ENCODE assay signal across 17 cellular contexts in genomic region chr11:14114786-14115185, GRCh38.
A peak's percentile ranks its signal among the peaks of the same experiment; 100 is the strongest.
DNase-seq lines count a peak whose midpoint lies in the region; ATAC-seq and TF ChIP-seq lines count a peak whose summit lies in the region.
"Had no signal": no experiment of that assay in that cellular context is flagged by ENCODE, and none has a peak within 500 bp of the region (broad histone marks: within the 10 kb centered on the region; RNA-seq: fewer than 3 reads in every experiment).

No MANE protein-coding gene starts in this region.

- H3K4me3 Mint-ChIP-seq in nephron, result no peak overlapping the region
- no peak overlapping the region for H3K4me3 Mint-ChIP-seq in CD8-positive, alpha-beta memory T cell
- H3K4me3 Mint-ChIP-seq: CD14-positive monocyte; CD4-positive, alpha-beta memory T cell; GM23338 had no signal

- DNase-seq in Right ventricle myocardium superior (no peak), left cardiac atrium (no peak), heart right ventricle (no peak), dermis blood vessel endothelial cell (no peak)
- DNase-seq in CD8-positive, alpha-beta memory T cell, result no peak
- DNase-seq: 8988T; Calu3; CD4-positive, alpha-beta memory T cell; DMS79 treated with DMSO at 0.1 percent for 48 hours; GF-D8; HCEC 1CT had no signal

- TF ChIP-seq CTCF in heart right ventricle (IDR thresholded peaks at IDR 0.05) (no peak), nephron (IDR thresholded peaks at IDR 0.05; ENCODE audit: unreplicated experiment in 3 of 3) (no peak)

- peaks cover 12% of the 10 kb centered on the region for H3K36me3 Mint-ChIP-seq in nephron (ENCODE audit: low read depth)
- peaks cover 0 to 11% (median 0%) of the 10 kb centered on the region in 3 donors for H3K36me3 Mint-ChIP-seq in CD8-positive, alpha-beta memory T cell
- H3K36me3 Mint-ChIP-seq: CD14-positive monocyte had no signal

- peak overlapping the region in 2 of 10 donors; percentile 20 to 33 for H3K27ac ChIP-seq in heart right ventricle
- H3K27ac ChIP-seq in CD8-positive, alpha-beta memory T cell (ENCODE audit: low read depth, low read length), result no peak overlapping the region
- H3K27ac ChIP-seq: BLaER1, HL-60 had no signal

- POLR2A ChIA-PET in CD8-positive, alpha-beta memory T cell (lab: Charles Lee), result no interaction called here

- ATAC-seq in Right ventricle myocardium superior (ENCODE audit: poor library complexity) (peak; percentile 81), left cardiac atrium (no peak), heart right ventricle (peak in 7 of 8 donors; percentile 46 to 77 (median 67)), HG02970 (IDR thresholded peaks at IDR 0.05; ENCODE audit: low FRiP score, unreplicated experiment) (no peak)
- ATAC-seq: GM23338 had no signal

- H3K9me3 ChIP-seq in heart right ventricle, result no peaks in the 10 kb centered on the region
- no peaks in the 10 kb centered on the region for H3K9me3 ChIP-seq in CD8-positive, alpha-beta memory T cell (ENCODE audit: low read length)
- H3K9me3 ChIP-seq: BLaER1 had no signal

- peaks cover 8% of the 10 kb centered on the region for H3K27me3 Mint-ChIP-seq in nephron (ENCODE audit: low read depth)
- peaks cover 0 to 6% of the 10 kb centered on the region in 2 donors for H3K27me3 Mint-ChIP-seq in CD8-positive, alpha-beta memory T cell

- H3K4me1 Mint-ChIP-seq in nephron, result peaks cover 41% of the 10 kb centered on the region
- peaks cover 0 to 10% (median 0%) of the 10 kb centered on the region in 3 donors for H3K4me1 Mint-ChIP-seq in CD8-positive, alpha-beta memory T cell
- H3K4me1 Mint-ChIP-seq: CD14-positive monocyte had no signal

- CTCF ChIA-PET in CD8-positive, alpha-beta memory T cell (lab: Charles Lee), result no interaction called here

- 55 to 59% methylated on average over 2 of the region's 2 CpGs for WGBS in heart right ventricle, 2 donors

- H3K36me3 ChIP-seq in heart right ventricle, result no peaks in the 10 kb centered on the region
- H3K36me3 ChIP-seq in CD8-positive, alpha-beta memory T cell (ENCODE audit: insufficient read depth, low read length), result no peaks in the 10 kb centered on the region
- H3K36me3 ChIP-seq: BLaER1 had no signal

- no peaks in the 10 kb centered on the region for H3K9me3 Mint-ChIP-seq in nephron
- peaks cover 0 to 2% (median 0%) of the 10 kb centered on the region in 5 donors for H3K9me3 Mint-ChIP-seq in CD8-positive, alpha-beta memory T cell
- H3K9me3 Mint-ChIP-seq: GM23338 had no signal

- H3K27ac Mint-ChIP-seq in nephron, result peak overlapping the region; percentile 2 to 27 (median 11)
- no peak overlapping the region for H3K27ac Mint-ChIP-seq in CD8-positive, alpha-beta memory T cell
- H3K27ac Mint-ChIP-seq: GM23338 had no signal

- H3K4me3 ChIP-seq in heart right ventricle, result no peak overlapping the region
- H3K4me3 ChIP-seq in CD8-positive, alpha-beta memory T cell (ENCODE audit: low read length), result no peak overlapping the region
- H3K4me3 ChIP-seq: BLaER1, GM23338 had no signal

- H3K4me1 ChIP-seq in heart right ventricle, result peaks cover 0 to 18% (median 6%) of the 10 kb centered on the region in 9 donors
- no peaks in the 10 kb centered on the region for H3K4me1 ChIP-seq in CD8-positive, alpha-beta memory T cell (ENCODE audit: insufficient read depth, low read length)
- H3K4me1 ChIP-seq: BLaER1 had no signal

- intact Hi-C loops in Right ventricle myocardium superior (cut with DNase I), result no loop called here
- intact Hi-C loops in left cardiac atrium (cut with DNase I), result no loop called here
- intact Hi-C loops in heart right ventricle (cut with DNase I), result no loop called here

- no peaks in the 10 kb centered on the region for H3K27me3 ChIP-seq in heart right ventricle
- no peaks in the 10 kb centered on the region for H3K27me3 ChIP-seq in CD8-positive, alpha-beta memory T cell (ENCODE audit: insufficient read depth, low read length, poor library complexity, severe bottlenecking)
- H3K27me3 ChIP-seq: BLaER1 had no signal

Comparison
In these comparisons a context has a peak if more than half of its experiments do, and no peak if none do; other contexts are left out.
1. ATAC-seq: peak in Right ventricle myocardium superior (single experiment) and heart right ventricle (7 of 8); none in left cardiac atrium (0 of 2) and HG02970 (single experiment).
2. H3K27ac Mint-ChIP-seq: peak in nephron (3 of 3); none in CD8-positive, alpha-beta memory T cell (0 of 8).